Comparison of ENCODE assay signal across 19 cellular contexts in the genomic region with DNA sequence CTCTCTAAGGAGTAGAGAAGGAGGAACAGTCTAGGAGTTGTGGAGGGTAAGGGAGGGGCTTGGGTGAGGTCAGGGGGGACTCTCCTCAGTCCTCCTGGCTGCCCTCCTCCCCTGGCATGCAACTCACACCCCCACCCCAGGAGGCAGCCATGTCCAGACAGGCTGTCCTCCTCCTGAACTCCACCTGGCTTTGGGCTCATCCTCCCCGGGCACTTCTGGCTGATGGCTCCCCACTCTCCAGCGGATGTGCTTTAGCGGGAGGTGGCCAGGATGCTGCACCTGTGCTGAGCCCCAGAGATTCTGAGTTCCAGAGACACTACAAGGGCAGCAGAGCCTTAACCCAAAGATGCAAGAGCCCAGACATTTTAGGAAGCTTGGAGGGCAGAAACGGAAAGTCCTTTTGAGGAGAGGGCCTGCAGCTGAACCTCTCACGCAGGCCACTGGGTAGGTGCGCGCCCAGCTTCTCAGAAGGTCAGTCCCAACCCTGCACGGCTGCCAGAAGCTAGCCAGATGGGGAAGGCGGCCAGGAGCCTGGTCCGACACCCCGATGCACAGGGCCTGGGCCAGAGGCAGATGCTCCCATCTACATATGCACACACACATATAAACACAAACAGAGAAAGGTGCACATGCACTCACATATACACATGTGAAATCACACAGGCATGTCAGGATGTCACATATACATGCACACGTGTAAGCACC.
A peak's percentile ranks its signal among the peaks of the same experiment; 100 is the strongest.
DNase-seq lines count a peak whose midpoint lies in the region; ATAC-seq and TF ChIP-seq lines count a peak whose summit lies in the region.
"Had no signal": no experiment of that assay in that cellular context is flagged by ENCODE, and none has a peak within 500 bp of the region (broad histone marks: within the 10 kb centered on the region; RNA-seq: fewer than 3 reads in every experiment).

No MANE protein-coding gene starts in this region.

- peaks cover 15% of the 10 kb centered on the region for H3K36me3 Mint-ChIP-seq in activated T-helper 2 cell treated with anti-CD3 and anti-CD28 coated beads, Interferon-gamma antibody, Interleukin-2, Interleukin-4, amounts not matched to agents 10 μg/mL and 5 μg/mL and 100 μg/mL, durations not matched to agents 14 hours and 24 hours and 36 hours (ENCODE audit: low read depth)
- H3K36me3 Mint-ChIP-seq in type B pancreatic cell = peaks cover 20% of the 10 kb centered on the region
- H3K36me3 Mint-ChIP-seq in activated naive CD4-positive, alpha-beta T cell treated with anti-CD3 and anti-CD28 coated beads for 36 hours (ENCODE audit: low read depth) = no peaks in the 10 kb centered on the region
- H3K36me3 Mint-ChIP-seq: natural killer cell treated with Interleukin-12 subunit alpha and Interleukin-12 subunit beta and Interleukin-15 and Interleukin-18, amount 100 ng/mL, for 72 hours had no signal

- H3K4me1 ChIP-seq in heart right ventricle = peaks cover 0 to 45% (median 38%) of the 10 kb centered on the region in 9 donors
- H3K4me1 ChIP-seq in lower lobe of right lung = peaks cover 55% of the 10 kb centered on the region

- H3K27ac Mint-ChIP-seq in activated T-helper 2 cell treated with anti-CD3 and anti-CD28 coated beads, Interferon-gamma antibody, Interleukin-2, Interleukin-4, amounts not matched to agents 10 μg/mL and 5 μg/mL and 100 μg/mL, durations not matched to agents 14 hours and 24 hours and 36 hours = peak overlapping the region; percentile 97
- H3K27ac Mint-ChIP-seq in type B pancreatic cell = peak overlapping the region; percentile 81
- H3K27ac Mint-ChIP-seq in activated naive CD4-positive, alpha-beta T cell treated with anti-CD3 and anti-CD28 coated beads for 36 hours = no peak overlapping the region

- peaks cover 0 to 4% (median 0%) of the 10 kb centered on the region in 7 donors for H3K27me3 ChIP-seq in heart right ventricle
- no peaks in the 10 kb centered on the region for H3K27me3 ChIP-seq in lower lobe of right lung (ENCODE audit: low read depth)
- H3K27me3 ChIP-seq: testis had no signal

- POLR2A ChIA-PET in RWPE1 (lab: Yijun Ruan, JAX; ENCODE audit: low non-redundant PET) = no interaction called here

- H3K4me3 ChIP-seq in heart right ventricle (no peak overlapping the region), lower lobe of right lung (no peak overlapping the region)
- H3K4me3 ChIP-seq: psoas muscle, testis had no signal

- H3K4me3 Mint-ChIP-seq in activated T-helper 2 cell treated with anti-CD3 and anti-CD28 coated beads, Interferon-gamma antibody, Interleukin-2, Interleukin-4, amounts not matched to agents 10 μg/mL and 5 μg/mL and 100 μg/mL, durations not matched to agents 14 hours and 24 hours and 36 hours (ENCODE audit: low read depth) = no peak overlapping the region
- H3K4me3 Mint-ChIP-seq in type B pancreatic cell = no peak overlapping the region
- no peak overlapping the region for H3K4me3 Mint-ChIP-seq in activated naive CD4-positive, alpha-beta T cell treated with anti-CD3 and anti-CD28 coated beads for 36 hours
- H3K4me3 Mint-ChIP-seq: natural killer cell treated with Interleukin-12 subunit alpha and Interleukin-12 subunit beta and Interleukin-15 and Interleukin-18, amount 100 ng/mL, for 72 hours had no signal

- no peaks in the 10 kb centered on the region for H3K9me3 Mint-ChIP-seq in activated T-helper 2 cell treated with anti-CD3 and anti-CD28 coated beads, Interferon-gamma antibody, Interleukin-2, Interleukin-4, amounts not matched to agents 10 μg/mL and 5 μg/mL and 100 μg/mL, durations not matched to agents 14 hours and 24 hours and 36 hours
- H3K9me3 Mint-ChIP-seq in type B pancreatic cell = no peaks in the 10 kb centered on the region
- H3K9me3 Mint-ChIP-seq in activated naive CD4-positive, alpha-beta T cell treated with anti-CD3 and anti-CD28 coated beads for 36 hours = no peaks in the 10 kb centered on the region
- H3K9me3 Mint-ChIP-seq: natural killer cell treated with Interleukin-12 subunit alpha and Interleukin-12 subunit beta and Interleukin-15 and Interleukin-18, amount 100 ng/mL, for 72 hours had no signal

- peak overlapping the region in 3 of 10 donors; percentile 67 to 90 (median 89) for H3K27ac ChIP-seq in heart right ventricle
- peak overlapping the region; percentile 85 for H3K27ac ChIP-seq in lower lobe of right lung
- H3K27ac ChIP-seq in RWPE1 = no peak overlapping the region
- no peak overlapping the region for H3K27ac ChIP-seq in substantia nigra (ENCODE audit: low read depth, low read length, poor library complexity, severe bottlenecking)

- CTCF ChIA-PET in activated naive CD4-positive, alpha-beta T cell treated with anti-CD3 and anti-CD28 coated beads for 36 hours (lab: Charles Lee) = no interaction called here
- CTCF ChIA-PET in RWPE1 (lab: Yijun Ruan, JAX) = no interaction called here

- no peaks in the 10 kb centered on the region for H3K9me3 ChIP-seq in heart right ventricle
- H3K9me3 ChIP-seq in lower lobe of right lung = no peaks in the 10 kb centered on the region
- H3K9me3 ChIP-seq: psoas muscle, testis had no signal

- H3K4me1 Mint-ChIP-seq in activated T-helper 2 cell treated with anti-CD3 and anti-CD28 coated beads, Interferon-gamma antibody, Interleukin-2, Interleukin-4, amounts not matched to agents 10 μg/mL and 5 μg/mL and 100 μg/mL, durations not matched to agents 14 hours and 24 hours and 36 hours (ENCODE audit: low read depth) = peaks cover 51% of the 10 kb centered on the region
- H3K4me1 Mint-ChIP-seq in type B pancreatic cell (ENCODE audit: unreplicated experiment) = peaks cover 37% of the 10 kb centered on the region
- peaks cover 21% of the 10 kb centered on the region for H3K4me1 Mint-ChIP-seq in activated naive CD4-positive, alpha-beta T cell treated with anti-CD3 and anti-CD28 coated beads for 36 hours (ENCODE audit: low read depth)

- TF ChIP-seq CTCF in heart right ventricle (IDR thresholded peaks at IDR 0.05) = no peak
- TF ChIP-seq CTCF in lower lobe of right lung (IDR thresholded peaks at IDR 0.05) = no peak
- no peak for TF ChIP-seq CTCF in type B pancreatic cell (conservative IDR thresholded peaks at IDR 0.05)
- TF ChIP-seq CTCF in RWPE1 (conservative IDR thresholded peaks at IDR 0.05; ENCODE audit: low read depth) = no peak

- intact Hi-C loops in cardiac septum (cut with DNase I) = no loop called here
- intact Hi-C loops in heart right ventricle (cut with DNase I) = loop anchor here in 1 of 10 donors (5.0 kb wide), 1 partner anchor 46 kb away; no protein-coding TSS in a partner anchor
- intact Hi-C loops in activated T-helper 2 cell treated with anti-CD3 and anti-CD28 coated beads, Interferon-gamma antibody, Interleukin-2, Interleukin-4, amounts not matched to agents 10 μg/mL and 5 μg/mL and 100 μg/mL, durations not matched to agents 14 hours and 24 hours and 36 hours (cut with micrococcal nuclease) = no loop called here
- intact Hi-C loops in lower lobe of right lung (cut with DNase I) = no loop called here
- intact Hi-C loops in activated naive CD4-positive, alpha-beta T cell treated with anti-CD3 and anti-CD28 coated beads for 36 hours (cut with micrococcal nuclease) = loop anchor here (5.0 kb wide), 2 partner anchors 54 to 81 kb away; no protein-coding TSS in a partner anchor

- peaks cover 0 to 24% (median 0%) of the 10 kb centered on the region in 9 donors for H3K36me3 ChIP-seq in heart right ventricle
- H3K36me3 ChIP-seq in lower lobe of right lung = no peaks in the 10 kb centered on the region

- DNase-seq in cardiac septum (ENCODE audit: low spot score) (peak; percentile 15), heart right ventricle (no peak), lower lobe of right lung (no peak), type B pancreatic cell (ENCODE audit: extremely low spot score, unreplicated experiment) (no peak), RWPE1 (ENCODE audit: low spot score) (no peak), substantia nigra (lab: John Stamatoyannopoulos, UW) (no peak)
- DNase-seq in activated T-helper 2 cell treated with anti-CD3 and anti-CD28 coated beads, Interferon-gamma antibody, Interleukin-2, Interleukin-4, amounts not matched to agents 10 μg/mL and 5 μg/mL and 100 μg/mL, durations not matched to agents 14 hours and 24 hours and 36 hours (ENCODE audit: low spot score) = no peak
- no peak for DNase-seq in activated naive CD4-positive, alpha-beta T cell treated with anti-CD3 and anti-CD28 coated beads for 36 hours
- DNase-seq: activated CD4-positive, CD25-positive, alpha-beta regulatory T cell; activated gamma-delta T cell treated with Interleukin-2 at 50 U/mL for 16 hours; COR-L47; cortex of kidney; mesenchymal stem cell; NCI-H1694; psoas muscle; stimulated activated CD8-positive, alpha-beta memory T cell treated with anti-CD3 and anti-CD28 coated beads, Interleukin-4, amount 100 ng/mL, for 48 hours; T-helper 2 cell; testis had no signal

- WGBS in heart right ventricle, 2 donors = 91 to 96% methylated on average over 12 of the region's 12 CpGs

- ATAC-seq in heart right ventricle (no peak), lower lobe of right lung (no peak)
- ATAC-seq: natural killer cell treated with Interleukin-12 subunit alpha and Interleukin-12 subunit beta and Interleukin-15 and Interleukin-18, amount 100 ng/mL, for 72 hours; psoas muscle had no signal

- H3K27me3 Mint-ChIP-seq in activated T-helper 2 cell treated with anti-CD3 and anti-CD28 coated beads, Interferon-gamma antibody, Interleukin-2, Interleukin-4, amounts not matched to agents 10 μg/mL and 5 μg/mL and 100 μg/mL, durations not matched to agents 14 hours and 24 hours and 36 hours (ENCODE audit: low read depth) = no peaks in the 10 kb centered on the region
- H3K27me3 Mint-ChIP-seq in type B pancreatic cell = no peaks in the 10 kb centered on the region
- no peaks in the 10 kb centered on the region for H3K27me3 Mint-ChIP-seq in activated naive CD4-positive, alpha-beta T cell treated with anti-CD3 and anti-CD28 coated beads for 36 hours (ENCODE audit: low read depth)
